ENCODE assay signal across 15 cellular contexts in genomic region chr2:42042956-42043355, GRCh38. TPM values are rescaled to one million over a fixed set of nuclear protein-coding genes. Genes with fewer than 3 reads are reported as not detected.
DNase-seq lines count a peak whose midpoint lies in the region; ATAC-seq and TF ChIP-seq lines count a peak whose summit lies in the region.
"Had no signal": no experiment of that assay in that cellular context is flagged by ENCODE, and none has a peak within 500 bp of the region (broad histone marks: within the 10 kb centered on the region; RNA-seq: fewer than 3 reads in every experiment).

No MANE protein-coding gene starts in this region.

- peaks cover 5% of the 10 kb centered on the region for H3K23me2 ChIP-seq in H9 (ENCODE audit: insufficient read length, low read depth, low read length, poor library complexity, severe bottlenecking)

- H3K23ac ChIP-seq in H9 (ENCODE audit: insufficient read length, low read depth, low read length): no peak overlapping the region

- WGBS in H9 (ENCODE audit: extremely low coverage, insufficient read length, low lambda C conversion rate): no CpG with 5 or more reads among the region's 5 CpGs

- H2AFZ ChIP-seq in H9 (ENCODE audit: low read length) (no peak overlapping the region), neural progenitor cell (replicated peaks) (no peak overlapping the region)

- H2AK5ac ChIP-seq in H9 (ENCODE audit: insufficient read length, low read length): no peak overlapping the region

- H2BK120ac ChIP-seq in H9 (ENCODE audit: low read depth, low read length, poor library complexity, severe bottlenecking): no peak overlapping the region

- no peak for DNase-seq in H9
- no peak for DNase-seq in glutamatergic neuron
- no peak for DNase-seq in neural progenitor cell (ENCODE audit: low spot score)
- no peak for DNase-seq in activated T-cell treated with anti-CD3 and anti-CD28 coated beads, Interleukin-2, amount 50 U/mL, for 72 hours
- no peak for DNase-seq in NCI-H524 (lab: John Stamatoyannopoulos, UW)
- DNase-seq in posterior vena cava (ENCODE audit: low spot score): no peak
- DNase-seq: 8988T; AML-193; CD4-positive, alpha-beta memory T cell; DMS153; DMS79 treated with DMSO at 0.1 percent for 48 hours; EL had no signal

- H3K4me2 ChIP-seq in BLaER1 (peak overlapping the region; percentile 39), H9 (ENCODE audit: insufficient read depth, insufficient read length, low read length) (no peak overlapping the region), neural progenitor cell (no peak overlapping the region)

- no peak overlapping the region for H3K4ac ChIP-seq in H9 (ENCODE audit: low read depth, low read length)

- H4K20me1 ChIP-seq in BLaER1 (no peaks in the 10 kb centered on the region), H9 (ENCODE audit: control insufficient read depth, insufficient read depth, insufficient read length) (no peaks in the 10 kb centered on the region), neural progenitor cell (ENCODE audit: low read depth) (no peaks in the 10 kb centered on the region)

- H2BK20ac ChIP-seq in H9 (ENCODE audit: low read depth, low read length, poor library complexity, severe bottlenecking): no peak overlapping the region

- TF ChIP-seq CTCF in H9 (conservative IDR thresholded peaks at IDR 0.05): no peak
- TF ChIP-seq CTCF in glutamatergic neuron (IDR thresholded peaks at IDR 0.05; ENCODE audit: partially characterized antibody, unreplicated experiment): no peak
- TF ChIP-seq CTCF in neural progenitor cell (IDR thresholded peaks at IDR 0.05): no peak

- no peak overlapping the region for H4K8ac ChIP-seq in H9 (replicated peaks; ENCODE audit: insufficient read length, low read depth, low read length)

- peaks cover 53 to 54% of the 10 kb centered on the region in 2 experiments for H3K4me1 Mint-ChIP-seq in H9
- peaks cover 45% of the 10 kb centered on the region for H3K4me1 Mint-ChIP-seq in glutamatergic neuron (ENCODE audit: low read depth, unreplicated experiment)
- H3K4me1 Mint-ChIP-seq in neural progenitor cell: peaks cover 35% of the 10 kb centered on the region
- H3K4me1 Mint-ChIP-seq in activated T-cell treated with anti-CD3 and anti-CD28 coated beads, Interleukin-2, amount 50 U/mL, for 72 hours (ENCODE audit: low read depth): peaks cover 4% of the 10 kb centered on the region

- H3K27ac ChIP-seq in BLaER1: no peak overlapping the region; the same call in 1 of the 2 replicates
- no peak overlapping the region for H3K27ac ChIP-seq in H9 (ENCODE audit: insufficient read length, low read depth, low read length)
- H3K27ac ChIP-seq in neural progenitor cell: no peak overlapping the region
- H3K27ac ChIP-seq: C4-2B had no signal

- H3K18ac ChIP-seq in H9 (ENCODE audit: insufficient read length, low read depth, low read length): no peak overlapping the region

- peaks cover 53% of the 10 kb centered on the region for H3K4me1 ChIP-seq in BLaER1
- H3K4me1 ChIP-seq in H9 (ENCODE audit: insufficient read depth, low read length): peaks cover 3% of the 10 kb centered on the region; the same call in 1 of the 2 replicates
- peaks cover 46% of the 10 kb centered on the region for H3K4me1 ChIP-seq in neural progenitor cell

- peaks cover 0 to 5% (median 0%) of the 10 kb centered on the region in 3 experiments; a peak in 1 of 7 replicates for H3K36me3 Mint-ChIP-seq in H9 (ENCODE audit: insufficient read depth in 1 of 3, low read depth in 3 of 3)
- H3K36me3 Mint-ChIP-seq in glutamatergic neuron (ENCODE audit: unreplicated experiment): no peaks in the 10 kb centered on the region
- H3K36me3 Mint-ChIP-seq in neural progenitor cell: no peaks in the 10 kb centered on the region
- no peaks in the 10 kb centered on the region for H3K36me3 Mint-ChIP-seq in activated T-cell treated with anti-CD3 and anti-CD28 coated beads, Interleukin-2, amount 50 U/mL, for 72 hours (ENCODE audit: insufficient read depth in 2 of 2)
- H3K36me3 Mint-ChIP-seq: CD4-positive, alpha-beta memory T cell; IgD-negative memory B cell had no signal

- H3K4me3 ChIP-seq in BLaER1: no peak overlapping the region
- H3K4me3 ChIP-seq in neural progenitor cell: no peak overlapping the region

- ATAC-seq in activated T-cell treated with anti-CD3 and anti-CD28 coated beads, Interleukin-2, amount 50 U/mL, for 72 hours (replicated peaks in 1 of 2): no peak

- H4K91ac ChIP-seq in H9 (ENCODE audit: insufficient read length, low read depth, low read length): no peak overlapping the region

- H3K36me3 ChIP-seq in BLaER1 (no peaks in the 10 kb centered on the region), neural progenitor cell (no peaks in the 10 kb centered on the region)

- no peak overlapping the region for H4K5ac ChIP-seq in H9 (ENCODE audit: insufficient read length, low read depth, low read length)

- H2BK5ac ChIP-seq in H9 (ENCODE audit: insufficient read length, low read length): no peak overlapping the region

- H3K27ac Mint-ChIP-seq in H9 (peak overlapping the region in 2 of 3 experiments; percentile 15 to 32; a peak in 3 of 7 replicates), glutamatergic neuron (ENCODE audit: unreplicated experiment) (peak overlapping the region; percentile 43), neural progenitor cell (no peak overlapping the region)
- no peak overlapping the region for H3K27ac Mint-ChIP-seq in activated T-cell treated with anti-CD3 and anti-CD28 coated beads, Interleukin-2, amount 50 U/mL, for 72 hours
- H3K27ac Mint-ChIP-seq: CD4-positive, alpha-beta memory T cell; IgD-negative memory B cell had no signal

- no peak overlapping the region for H3T11ph ChIP-seq in H9 (ENCODE audit: low read length)

- H3K9me3 Mint-ChIP-seq in H9: no peaks in the 10 kb centered on the region; a peak in 1 of 5 replicates
- H3K9me3 Mint-ChIP-seq in glutamatergic neuron (ENCODE audit: unreplicated experiment): peaks cover 25% of the 10 kb centered on the region
- H3K9me3 Mint-ChIP-seq in neural progenitor cell: no peaks in the 10 kb centered on the region
- no peaks in the 10 kb centered on the region for H3K9me3 Mint-ChIP-seq in activated T-cell treated with anti-CD3 and anti-CD28 coated beads, Interleukin-2, amount 50 U/mL, for 72 hours
- H3K9me3 Mint-ChIP-seq: IgD-negative memory B cell had no signal

- H3K27me3 ChIP-seq in BLaER1: no peaks in the 10 kb centered on the region
- H3K27me3 ChIP-seq in H9 (ENCODE audit: insufficient read depth, low read length): no peaks in the 10 kb centered on the region
- H3K27me3 ChIP-seq in neural progenitor cell: no peaks in the 10 kb centered on the region

- H3K14ac ChIP-seq in H9 (ENCODE audit: insufficient read depth, low read length): no peak overlapping the region

- H2BK12ac ChIP-seq in H9 (ENCODE audit: insufficient read length, low read depth, low read length): no peak overlapping the region

- no peaks in the 10 kb centered on the region for H3K9me3 ChIP-seq in BLaER1
- no peaks in the 10 kb centered on the region for H3K9me3 ChIP-seq in H9 (ENCODE audit: control insufficient read depth, low read depth, low read length)
- H3K9me3 ChIP-seq in neural progenitor cell (ENCODE audit: low read depth): no peaks in the 10 kb centered on the region

- H2BK15ac ChIP-seq in H9 (ENCODE audit: low read depth, low read length): no peak overlapping the region

- H3F3A ChIP-seq in neural progenitor cell (ENCODE audit: low read depth): peaks cover 26% of the 10 kb centered on the region

- no peaks in the 10 kb centered on the region for H3K79me1 ChIP-seq in H9 (ENCODE audit: insufficient read depth, low read depth, low read length, poor library complexity, severe bottlenecking)

- H3K4me3 Mint-ChIP-seq in H9: peak overlapping the region in 1 of 2 experiments; percentile 24; a peak in 1 of 5 replicates
- H3K4me3 Mint-ChIP-seq in glutamatergic neuron (ENCODE audit: unreplicated experiment): peak overlapping the region; percentile 10
- H3K4me3 Mint-ChIP-seq in neural progenitor cell: peak overlapping the region; percentile 25
- H3K4me3 Mint-ChIP-seq in activated T-cell treated with anti-CD3 and anti-CD28 coated beads, Interleukin-2, amount 50 U/mL, for 72 hours: no peak overlapping the region
- H3K4me3 Mint-ChIP-seq: CD4-positive, alpha-beta memory T cell had no signal

- no peak overlapping the region for H3K9ac ChIP-seq in BLaER1
- no peak overlapping the region for H3K9ac ChIP-seq in H9 (ENCODE audit: extremely low read depth, insufficient read length, low read length)
- no peak overlapping the region for H3K9ac ChIP-seq in neural progenitor cell

- intact Hi-C loops in posterior vena cava (cut with DNase I): no loop called here

- H3K79me2 ChIP-seq in H9 (ENCODE audit: insufficient read depth, low read length) (no peaks in the 10 kb centered on the region), neural progenitor cell (ENCODE audit: low read depth) (peaks cover 19% of the 10 kb centered on the region)

- H3K27me3 Mint-ChIP-seq in H9 (ENCODE audit: low read depth): peaks cover 5% of the 10 kb centered on the region
- peaks cover 28% of the 10 kb centered on the region for H3K27me3 Mint-ChIP-seq in glutamatergic neuron (ENCODE audit: unreplicated experiment)
- peaks cover 50% of the 10 kb centered on the region for H3K27me3 Mint-ChIP-seq in neural progenitor cell (ENCODE audit: insufficient read depth, low read depth)
- H3K27me3 Mint-ChIP-seq in activated T-cell treated with anti-CD3 and anti-CD28 coated beads, Interleukin-2, amount 50 U/mL, for 72 hours (ENCODE audit: low read depth): peaks cover 55% of the 10 kb centered on the region

- H3K56ac ChIP-seq in H9 (ENCODE audit: insufficient read length, low read depth, low read length): no peak overlapping the region

RNA-seq across cellular contexts. Expression of gene PKDCC, which starts 4.9 kb away (rescaled TPM):
- 134 and 135 TPM in 2 replicates for total RNA-seq in H9 (2021)
- 959 TPM for total RNA-seq in glutamatergic neuron (ENCODE audit: unreplicated experiment)
- total RNA-seq in neural progenitor cell (ENCODE audit: low replicate concordance): 70.4 and 133 TPM in 2 replicates
- not detected for total RNA-seq in activated T-cell treated with anti-CD3 and anti-CD28 coated beads, Interleukin-2, amount 50 U/mL, for 72 hours
- total RNA-seq in posterior vena cava: 100 to 1,000 TPM; 137 to 169 TPM
- total RNA-seq: CD4-positive, alpha-beta memory T cell had no signal

Comparison
In these comparisons a context has a peak if more than half of its experiments do, and no peak if none do; other contexts are left out.
1. H3K27ac Mint-ChIP-seq: peak in H9 (2 of 3) and glutamatergic neuron (single experiment); none in neural progenitor cell (single experiment) and activated T-cell treated with anti-CD3 and anti-CD28 coated beads, Interleukin-2, amount 50 U/mL, for 72 hours (single experiment).
2. H3K4me3 Mint-ChIP-seq: peak in glutamatergic neuron (single experiment) and neural progenitor cell (single experiment); none in activated T-cell treated with anti-CD3 and anti-CD28 coated beads, Interleukin-2, amount 50 U/mL, for 72 hours (0 of 2).
3. RNA of gene PKDCC, which starts 4.9 kb away (total RNA-seq): 959 TPM in glutamatergic neuron (single experiment), 137 to 169 TPM in posterior vena cava, 134 to 135 TPM in H9 and 70.4 to 133 TPM in neural progenitor cell; not detected in activated T-cell treated with anti-CD3 and anti-CD28 coated beads, Interleukin-2, amount 50 U/mL, for 72 hours; every median in the first group is over 10 times any median in the second.